ENCODE assay signal across 15 cellular contexts in genomic region chr9:113373255-113373654, GRCh38. TPM values are rescaled to one million over a fixed set of nuclear protein-coding genes. Genes with fewer than 3 reads are reported as not detected.
"Had no signal": no experiment of that assay in that cellular context is flagged by ENCODE, and none has a peak within 500 bp of the region (broad histone marks: within the 10 kb centered on the region; RNA-seq: fewer than 3 reads in every experiment).

No MANE protein-coding gene starts in this region.

- ATAC-seq: left lobe of liver; natural killer cell treated with Interleukin-12 subunit alpha and Interleukin-12 subunit beta and Interleukin-15 and Interleukin-18, amount 100 ng/mL, for 72 hours; stimulated activated effector memory CD8-positive, alpha-beta T cell treated with anti-CD3 and anti-CD28 coated beads, Interleukin-12 subunit alpha, Interleukin-12 subunit beta, amount 100 ng/mL, for 72 hours had no signal

- DNase-seq: activated B cell treated with CpG ODN at 0.5 μM for 24 hours; activated CD4-positive, alpha-beta T cell treated with anti-CD3 and anti-CD28 coated beads, Interleukin-2, amount 10 ng/mL, durations not matched to agents 24 days and 14 days; activated effector memory CD4-positive, alpha-beta T cell treated with anti-CD3 and anti-CD28 coated beads, Interleukin-2, amount 50 U/mL, for 16 hours; esophagus squamous epithelium; foreskin fibroblast; ovary; retina; tibial artery had no signal

- H3K27me3 ChIP-seq: ascending aorta, esophagus squamous epithelium, ovary, tibial artery had no signal

- H3K27ac Mint-ChIP-seq: activated B cell treated with CpG ODN at 0.5 μM for 24 hours; activated CD4-positive, alpha-beta T cell treated with anti-CD3 and anti-CD28 coated beads, Interleukin-2, amount 10 ng/mL, durations not matched to agents 24 days and 14 days; natural killer cell treated with Interleukin-12 subunit alpha and Interleukin-12 subunit beta and Interleukin-15 and Interleukin-18, amount 100 ng/mL, for 72 hours; stimulated activated effector memory CD8-positive, alpha-beta T cell treated with anti-CD3 and anti-CD28 coated beads, Interleukin-12 subunit alpha, Interleukin-12 subunit beta, amount 100 ng/mL, for 72 hours; T-helper 1 cell treated with Interleukin-12 subunit alpha and Interleukin-12 subunit beta and Interleukin-4 antibody, amounts not matched to agents 30 μg/mL and 1 μg/mL, for 36 hours had no signal

- H3K9me3 ChIP-seq: ascending aorta, esophagus squamous epithelium, ovary, tibial artery had no signal

- H3K36me3 Mint-ChIP-seq: natural killer cell treated with Interleukin-12 subunit alpha and Interleukin-12 subunit beta and Interleukin-15 and Interleukin-18, amount 100 ng/mL, for 72 hours had no signal

- H3K36me3 ChIP-seq: ovary had no signal

- H3K9me3 Mint-ChIP-seq: activated B cell treated with CpG ODN at 0.5 μM for 24 hours; activated CD4-positive, alpha-beta T cell treated with anti-CD3 and anti-CD28 coated beads, Interleukin-2, amount 10 ng/mL, durations not matched to agents 24 days and 14 days; memory B cell; natural killer cell treated with Interleukin-12 subunit alpha and Interleukin-12 subunit beta and Interleukin-15 and Interleukin-18, amount 100 ng/mL, for 72 hours; stimulated activated effector memory CD8-positive, alpha-beta T cell treated with anti-CD3 and anti-CD28 coated beads, Interleukin-12 subunit alpha, Interleukin-12 subunit beta, amount 100 ng/mL, for 72 hours; T-helper 1 cell treated with Interleukin-12 subunit alpha and Interleukin-12 subunit beta and Interleukin-4 antibody, amounts not matched to agents 30 μg/mL and 1 μg/mL, for 36 hours had no signal

- H3K4me3 Mint-ChIP-seq: activated B cell treated with CpG ODN at 0.5 μM for 24 hours; activated CD4-positive, alpha-beta T cell treated with anti-CD3 and anti-CD28 coated beads, Interleukin-2, amount 10 ng/mL, durations not matched to agents 24 days and 14 days; memory B cell; natural killer cell treated with Interleukin-12 subunit alpha and Interleukin-12 subunit beta and Interleukin-15 and Interleukin-18, amount 100 ng/mL, for 72 hours; stimulated activated effector memory CD8-positive, alpha-beta T cell treated with anti-CD3 and anti-CD28 coated beads, Interleukin-12 subunit alpha, Interleukin-12 subunit beta, amount 100 ng/mL, for 72 hours; T-helper 1 cell treated with Interleukin-12 subunit alpha and Interleukin-12 subunit beta and Interleukin-4 antibody, amounts not matched to agents 30 μg/mL and 1 μg/mL, for 36 hours had no signal

- H3K27me3 Mint-ChIP-seq: activated B cell treated with CpG ODN at 0.5 μM for 24 hours; activated CD4-positive, alpha-beta T cell treated with anti-CD3 and anti-CD28 coated beads, Interleukin-2, amount 10 ng/mL, durations not matched to agents 24 days and 14 days; memory B cell; natural killer cell treated with Interleukin-12 subunit alpha and Interleukin-12 subunit beta and Interleukin-15 and Interleukin-18, amount 100 ng/mL, for 72 hours had no signal

- H3K4me3 ChIP-seq: ascending aorta, esophagus squamous epithelium, ovary, skin epidermis, tibial artery had no signal

RNA-seq across cellular contexts. Expression of gene BSPRY, which starts 23.9 kb away (rescaled TPM):
- total RNA-seq: ascending aorta had no signal
